In the genomic region with DNA sequence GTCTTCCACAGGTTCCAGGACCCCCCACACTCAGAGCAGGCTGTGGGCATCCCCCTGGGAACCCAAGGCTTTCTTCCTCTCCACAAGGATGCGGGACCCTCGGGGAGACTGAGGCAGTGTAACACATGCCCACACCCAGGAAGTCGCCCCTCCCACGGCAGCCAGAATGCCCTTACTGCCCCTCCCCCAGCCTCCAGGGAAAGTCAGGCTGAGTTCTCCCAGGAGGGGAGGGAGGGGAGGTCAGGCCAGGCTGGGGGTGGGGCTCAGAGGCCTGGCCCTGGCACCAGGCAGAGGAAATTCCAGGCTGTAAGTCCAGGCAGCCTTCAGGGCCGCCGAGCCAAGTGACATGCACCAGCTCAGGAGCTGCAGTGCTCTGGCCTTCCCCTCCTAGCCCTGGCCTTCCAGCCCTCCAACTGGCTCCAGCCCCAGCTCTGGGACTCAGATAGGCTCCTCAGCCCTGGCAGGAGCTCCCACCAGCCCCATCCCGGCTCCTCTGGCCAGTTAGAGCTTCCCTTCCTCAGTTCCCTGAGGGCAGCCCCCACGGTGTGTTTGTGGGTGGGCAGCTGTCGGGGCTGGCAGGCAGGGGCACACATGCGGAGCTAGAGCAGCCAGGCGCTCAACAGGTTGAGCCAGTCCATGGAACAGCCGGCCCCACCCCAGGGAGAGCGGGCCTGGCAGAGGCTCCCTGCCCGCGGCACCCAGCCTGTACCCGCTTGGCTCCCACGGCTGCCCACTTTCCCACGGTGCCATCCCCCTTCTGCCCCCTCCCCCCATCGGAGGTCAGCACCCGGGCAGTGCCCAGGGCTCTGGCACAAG, we compare ENCODE assay signal across 8 cellular contexts. TPM values are rescaled to one million over a fixed set of nuclear protein-coding genes. Genes with fewer than 3 reads are reported as not detected.
DNase-seq lines count a peak whose midpoint lies in the region; ATAC-seq and TF ChIP-seq lines count a peak whose summit lies in the region.

No MANE protein-coding gene starts in this region.

- peaks cover 73% of the 10 kb centered on the region for H3K4me1 Mint-ChIP-seq in activated T-cell treated with anti-CD3 and anti-CD28 coated beads, Interleukin-2, amount 50 U/mL, for 4 hours (ENCODE audit: low read depth)

- no peak for TF ChIP-seq CTCF in hepatocyte (IDR thresholded peaks at IDR 0.05; ENCODE audit: poor library complexity)
- no peak for TF ChIP-seq CTCF in sigmoid colon (IDR thresholded peaks at IDR 0.05)

- no peak for DNase-seq in activated T-cell treated with anti-CD3 and anti-CD28 coated beads, Interleukin-2, amount 50 U/mL, for 4 hours
- DNase-seq in activated T-cell treated with anti-CD3 and anti-CD28 coated beads for 4 hours: no peak
- DNase-seq in hepatocyte (ENCODE audit: low spot score): peak; percentile 91
- DNase-seq in sigmoid colon: peak; percentile 96
- DNase-seq in NCI-H1105 treated with DMSO at 0.1 percent for 48 hours (lab: John Stamatoyannopoulos, UW): no peak

- H2AFZ ChIP-seq in hepatocyte: no peak overlapping the region

- intact Hi-C loops in sigmoid colon (cut with DNase I): no loop called here

- peak in 2 of 4 donors; percentile 69 to 80 for TF ChIP-seq EP300 in sigmoid colon (IDR thresholded peaks at IDR 0.05)

- peak overlapping the region; percentile 94 for H3K4me2 ChIP-seq in hepatocyte

- H4K20me1 ChIP-seq in hepatocyte (ENCODE audit: insufficient read depth, poor library complexity, severe bottlenecking): peaks cover 34% of the 10 kb centered on the region

- H3K9me3 Mint-ChIP-seq in activated T-cell treated with anti-CD3 and anti-CD28 coated beads, Interleukin-2, amount 50 U/mL, for 4 hours: no peaks in the 10 kb centered on the region

- H3K9me2 ChIP-seq in hepatocyte (replicated peaks; ENCODE audit: insufficient read depth): no peaks in the 10 kb centered on the region

- 30% methylated on average over 12 of the region's 20 CpGs for WGBS in hepatocyte (ENCODE audit: low lambda C conversion rate, missing lambda C conversion rate)
- WGBS in sigmoid colon, 2 donors: 7 to 33% methylated on average over 20 of the region's 20 CpGs

- H3K4me1 ChIP-seq in hepatocyte (ENCODE audit: insufficient read depth) (peaks cover 53% of the 10 kb centered on the region), sigmoid colon (peaks cover 0 to 84% (median 81%) of the 10 kb centered on the region in 4 donors)

- no peaks in the 10 kb centered on the region for H3K9me3 ChIP-seq in hepatocyte (ENCODE audit: low read depth)
- no peaks in the 10 kb centered on the region for H3K9me3 ChIP-seq in sigmoid colon

- no peaks in the 10 kb centered on the region for H3K36me3 Mint-ChIP-seq in activated T-cell treated with anti-CD3 and anti-CD28 coated beads, Interleukin-2, amount 50 U/mL, for 4 hours (ENCODE audit: insufficient read depth)

- H3K27me3 Mint-ChIP-seq in activated T-cell treated with anti-CD3 and anti-CD28 coated beads, Interleukin-2, amount 50 U/mL, for 4 hours (ENCODE audit: low read depth): no peaks in the 10 kb centered on the region

- peaks cover 78% of the 10 kb centered on the region for H3K79me2 ChIP-seq in hepatocyte

- H3K27ac ChIP-seq in angular gyrus (ENCODE audit: low read depth, low read length): peak overlapping the region; percentile 34
- H3K27ac ChIP-seq in hepatocyte: peak overlapping the region; percentile 99
- peak overlapping the region; percentile 95 to 100 (median 100) for H3K27ac ChIP-seq in sigmoid colon

- H3K36me3 ChIP-seq in hepatocyte (replicated peaks; ENCODE audit: insufficient read depth, low read depth): no peaks in the 10 kb centered on the region
- no peaks in the 10 kb centered on the region for H3K36me3 ChIP-seq in sigmoid colon

- H3K27me3 ChIP-seq in hepatocyte: no peaks in the 10 kb centered on the region
- no peaks in the 10 kb centered on the region for H3K27me3 ChIP-seq in sigmoid colon

- H3K4me3 ChIP-seq in hepatocyte (peak overlapping the region; percentile 20), sigmoid colon (peak overlapping the region; percentile 88 to 98 (median 90))

- H3K4me3 Mint-ChIP-seq in activated T-cell treated with anti-CD3 and anti-CD28 coated beads, Interleukin-2, amount 50 U/mL, for 4 hours: peak overlapping the region; percentile 88

- ATAC-seq in activated T-cell treated with anti-CD3 and anti-CD28 coated beads, Interleukin-2, amount 50 U/mL, for 4 hours: no peak
- ATAC-seq in GM21381 (IDR thresholded peaks at IDR 0.05; ENCODE audit: unreplicated experiment): no peak
- ATAC-seq in GM21515 (IDR thresholded peaks at IDR 0.05; ENCODE audit: unreplicated experiment): no peak

- TF ChIP-seq POLR2A in sigmoid colon (IDR thresholded peaks at IDR 0.05): peak; percentile 43 to 75

RNA-seq across cellular contexts. Expression of a gene that starts 3.6 kb away (rescaled TPM):
- 10 to 100 TPM; 26.1 to 31.2 (median 26.9) TPM for total RNA-seq in activated T-cell treated with anti-CD3 and anti-CD28 coated beads, Interleukin-2, amount 50 U/mL, for 4 hours
- total RNA-seq in hepatocyte (7.8 and 25.3 TPM in 2 replicates), sigmoid colon (10 to 100 TPM in 3 of 4 donors, 1 to 10 TPM in 1; 7.9 to 46.5 (median 10.8) TPM)
- polyA plus RNA-seq in hepatocyte (18.0 and 18.1 TPM in 2 replicates), sigmoid colon (10 to 100 TPM in 1 of 3 donors, 1 to 10 TPM in 2; 4.8 to 33.2 (median 7.4) TPM)

RNA-seq across cellular contexts. Expression of a gene that starts 34.0 kb away (rescaled TPM):
- total RNA-seq in activated T-cell treated with anti-CD3 and anti-CD28 coated beads, Interleukin-2, amount 50 U/mL, for 4 hours: not detected
- total RNA-seq in hepatocyte (2.2 and 3.6 TPM in 2 replicates), sigmoid colon (not detected)
- polyA plus RNA-seq in hepatocyte (55.3 and 101 TPM in 2 replicates), sigmoid colon (not detected)

RNA-seq across cellular contexts. Expression of a gene that starts 38.4 kb away (rescaled TPM):
- 10 to 100 TPM; 17.6 to 30.8 (median 23.7) TPM for total RNA-seq in activated T-cell treated with anti-CD3 and anti-CD28 coated beads, Interleukin-2, amount 50 U/mL, for 4 hours
- total RNA-seq in hepatocyte (not detected in 2 replicates), sigmoid colon (not detected)
- polyA plus RNA-seq in hepatocyte (0.11 and 0.29 TPM in 2 replicates), sigmoid colon (10 to 100 TPM in 1 of 3 donors, under 1 TPM in 2; under 0.01 to 11.5 (median 0.23) TPM)

RNA-seq across cellular contexts. Expression of a gene that starts 49.4 kb away (rescaled TPM):
- not detected for total RNA-seq in activated T-cell treated with anti-CD3 and anti-CD28 coated beads, Interleukin-2, amount 50 U/mL, for 4 hours
- total RNA-seq in hepatocyte (not detected in 2 replicates), sigmoid colon (not detected)
- polyA plus RNA-seq in hepatocyte (0.41 TPM in 1 of 2 replicates, not detected in the other), sigmoid colon (not detected)

Comparison
In these comparisons a context has a peak if more than half of its experiments do, and no peak if none do; other contexts are left out.
1. DNase-seq: peak in hepatocyte (single experiment) and sigmoid colon (single experiment); none in activated T-cell treated with anti-CD3 and anti-CD28 coated beads, Interleukin-2, amount 50 U/mL, for 4 hours (single experiment), activated T-cell treated with anti-CD3 and anti-CD28 coated beads for 4 hours (single experiment) and NCI-H1105 treated with DMSO at 0.1 percent for 48 hours (single experiment).
2. H3K27ac ChIP-seq: peak in every context shown above with its lines; median percentile 100 in sigmoid colon; 99 in hepatocyte; 34 in angular gyrus.
3. RNA of a gene that starts 38.4 kb away (total RNA-seq): 17.6 to 30.8 TPM in activated T-cell treated with anti-CD3 and anti-CD28 coated beads, Interleukin-2, amount 50 U/mL, for 4 hours; not detected in hepatocyte and not detected in sigmoid colon; every median in the first group is over 10 times any median in the second.